1 cellular context compared by ENCODE assay signal in the genomic region with DNA sequence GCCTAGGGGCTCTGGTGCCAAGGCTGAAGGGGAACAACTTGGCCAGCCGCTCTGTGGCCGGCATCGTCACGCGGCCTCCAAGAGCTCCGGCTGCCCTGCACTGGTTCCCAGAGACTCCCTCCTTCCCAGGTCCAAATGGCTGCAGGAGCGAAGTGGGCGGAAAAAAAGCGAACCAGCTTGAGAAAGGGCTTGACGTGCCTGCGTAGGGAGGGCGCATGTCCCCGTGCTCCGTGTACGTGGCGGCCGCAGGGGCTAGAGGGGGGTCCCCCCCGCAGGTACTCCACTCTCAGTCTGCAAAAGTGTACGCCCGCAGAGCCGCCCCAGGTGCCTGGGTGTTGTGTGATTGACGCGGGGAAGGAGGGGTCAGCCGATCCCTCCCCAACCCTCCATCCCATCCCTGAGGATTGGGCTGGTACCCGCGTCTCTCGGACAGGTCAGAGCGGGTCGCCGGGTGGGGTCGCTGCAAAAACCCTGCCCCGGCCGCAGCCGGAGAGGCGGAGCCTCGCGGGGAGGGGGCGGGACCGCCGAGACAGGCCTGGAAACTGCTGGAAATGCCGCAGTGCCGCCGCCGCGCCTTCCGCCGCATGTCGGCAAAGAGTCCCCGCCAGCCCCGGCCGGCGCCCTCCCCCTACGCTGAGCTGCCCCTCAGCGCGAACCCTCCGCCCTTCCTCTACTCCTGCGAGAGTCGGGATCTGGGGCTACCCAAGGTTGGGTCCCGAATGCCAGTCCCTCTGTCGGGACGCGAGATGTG.
A peak's percentile ranks its signal among the peaks of the same experiment; 100 is the strongest.
TF ChIP-seq lines count a peak whose summit lies in the region.

No MANE protein-coding gene starts in this region.

TF ChIP-seq in IMR-90, 13 proteins besides CTCF, POLR2A, EP300 and RAD21:
- TF ChIP-seq USF2 (IDR thresholded peaks at IDR 0.05; ENCODE audit: low read depth, low read length) (no peak), RFX5 (IDR thresholded peaks at IDR 0.05; ENCODE audit: low read depth, low read length) (no peak), MAFK (IDR thresholded peaks at IDR 0.05; ENCODE audit: low read depth, low read length) (no peak), MAZ (IDR thresholded peaks at IDR 0.05; ENCODE audit: borderline replicate concordance, low read depth, low read length) (peak; percentile 64; the same call in 1 of the 2 replicates), BHLHE40 (IDR thresholded peaks at IDR 0.05; ENCODE audit: low read depth, low read length) (peak; percentile 4; the same call in 1 of the 2 replicates), RCOR1 (IDR thresholded peaks at IDR 0.05; ENCODE audit: insufficient replicate concordance, low read length) (no peak), CHD1 (IDR thresholded peaks at IDR 0.05; ENCODE audit: low read depth, low read length) (no peak), NFE2L2 (IDR thresholded peaks at IDR 0.05; ENCODE audit: low read depth, low read length) (no peak)
- TF ChIP-seq, protein P1, sequence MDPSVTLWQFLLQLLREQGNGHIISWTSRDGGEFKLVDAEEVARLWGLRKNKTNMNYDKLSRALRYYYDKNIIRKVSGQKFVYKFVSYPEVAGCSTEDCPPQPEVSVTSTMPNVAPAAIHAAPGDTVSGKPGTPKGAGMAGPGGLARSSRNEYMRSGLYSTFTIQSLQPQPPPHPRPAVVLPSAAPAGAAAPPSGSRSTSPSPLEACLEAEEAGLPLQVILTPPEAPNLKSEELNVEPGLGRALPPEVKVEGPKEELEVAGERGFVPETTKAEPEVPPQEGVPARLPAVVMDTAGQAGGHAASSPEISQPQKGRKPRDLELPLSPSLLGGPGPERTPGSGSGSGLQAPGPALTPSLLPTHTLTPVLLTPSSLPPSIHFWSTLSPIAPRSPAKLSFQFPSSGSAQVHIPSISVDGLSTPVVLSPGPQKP (IDR thresholded peaks at IDR 0.05; ENCODE audit: borderline replicate concordance, low read depth, low read length), result no peak
TF ChIP-seq in IMR-90: peak in this region for 2.
